In genomic region chr2:74011246-74011645, GRCh38 we compare ENCODE assay signal across 15 cellular contexts. TPM values are rescaled to one million over a fixed set of nuclear protein-coding genes. Genes with fewer than 3 reads are reported as not detected.
A peak's percentile ranks its signal among the peaks of the same experiment; 100 is the strongest.
DNase-seq lines count a peak whose midpoint lies in the region; ATAC-seq and TF ChIP-seq lines count a peak whose summit lies in the region.
"Had no signal": no experiment of that assay in that cellular context is flagged by ENCODE, and none has a peak within 500 bp of the region (broad histone marks: within the 10 kb centered on the region; RNA-seq: fewer than 3 reads in every experiment).

No MANE protein-coding gene starts in this region.

- no peak overlapping the region for H3K27ac Mint-ChIP-seq in activated CD8-positive, alpha-beta memory T cell treated with anti-CD3 and anti-CD28 coated beads, Interleukin-2, amount 10 ng/mL, durations not matched to agents 7 days and 5 days
- peak overlapping the region; percentile 23 for H3K27ac Mint-ChIP-seq in central memory CD8-positive, alpha-beta T cell (ENCODE audit: low read depth)
- peak overlapping the region; percentile 43 for H3K27ac Mint-ChIP-seq in mesothelial cell of epicardium

- no peak overlapping the region for H3K4me3 Mint-ChIP-seq in activated CD8-positive, alpha-beta memory T cell treated with anti-CD3 and anti-CD28 coated beads, Interleukin-2, amount 10 ng/mL, durations not matched to agents 7 days and 5 days
- H3K4me3 Mint-ChIP-seq in central memory CD8-positive, alpha-beta T cell, result no peak overlapping the region
- H3K4me3 Mint-ChIP-seq in mesothelial cell of epicardium, result no peak overlapping the region
- H3K4me3 Mint-ChIP-seq: CD8-positive, alpha-beta memory T cell had no signal

- peaks cover 2% of the 10 kb centered on the region for H3K4me1 Mint-ChIP-seq in activated CD8-positive, alpha-beta memory T cell treated with anti-CD3 and anti-CD28 coated beads, Interleukin-2, amount 10 ng/mL, durations not matched to agents 7 days and 5 days
- H3K4me1 Mint-ChIP-seq in central memory CD8-positive, alpha-beta T cell, result peaks cover 21% of the 10 kb centered on the region
- H3K4me1 Mint-ChIP-seq in mesothelial cell of epicardium, result peaks cover 52% of the 10 kb centered on the region

- H3K36me3 Mint-ChIP-seq in activated CD8-positive, alpha-beta memory T cell treated with anti-CD3 and anti-CD28 coated beads, Interleukin-2, amount 10 ng/mL, durations not matched to agents 7 days and 5 days, result no peaks in the 10 kb centered on the region
- H3K36me3 Mint-ChIP-seq in central memory CD8-positive, alpha-beta T cell (ENCODE audit: insufficient read depth), result peaks cover 7% of the 10 kb centered on the region
- no peaks in the 10 kb centered on the region for H3K36me3 Mint-ChIP-seq in mesothelial cell of epicardium

- no peak for TF ChIP-seq CTCF in mesothelial cell of epicardium (IDR thresholded peaks at IDR 0.05; ENCODE audit: unreplicated experiment)

- CTCF ChIA-PET in activated CD8-positive, alpha-beta memory T cell treated with anti-CD3 and anti-CD28 coated beads, Interleukin-2, amount 10 ng/mL, durations not matched to agents 7 days and 5 days (lab: Charles Lee), result interaction anchor here (0.7 kb wide), 1 partner anchor 250 kb away, joined by 3 read pairs; no protein-coding TSS in a partner anchor

- peak; percentile 22 for DNase-seq in activated CD8-positive, alpha-beta memory T cell treated with anti-CD3 and anti-CD28 coated beads, Interleukin-2, amount 50 U/mL, for 48 hours
- DNase-seq in activated CD8-positive, alpha-beta memory T cell treated with anti-CD3 and anti-CD28 coated beads, Interleukin-2, amount 10 ng/mL, durations not matched to agents 7 days and 5 days, result no peak
- no peak for DNase-seq in central memory CD8-positive, alpha-beta T cell (ENCODE audit: low spot score in 2 of 2)
- no peak for DNase-seq in mesothelial cell of epicardium (ENCODE audit: low spot score in 2 of 2, unreplicated experiment in 2 of 2)
- peak; percentile 31 for DNase-seq in ureter (ENCODE audit: low spot score)
- no peak for DNase-seq in activated CD4-positive, alpha-beta T cell treated with anti-CD3 and anti-CD28 coated beads for 48 hours
- DNase-seq: CD8-positive, alpha-beta memory T cell; DMS53; KG1; MV-4-11; NCI-H1694 treated with DMSO at 0.1 percent for 48 hours; NK-92 treated with Interleukin-12 subunit alpha and Interleukin-12 subunit beta, amount 100 ng/mL, for 24 hours; Right ventricle myocardium superior had no signal

- H3K9me3 Mint-ChIP-seq in activated CD8-positive, alpha-beta memory T cell treated with anti-CD3 and anti-CD28 coated beads, Interleukin-2, amount 10 ng/mL, durations not matched to agents 7 days and 5 days (ENCODE audit: low read depth), result no peaks in the 10 kb centered on the region
- no peaks in the 10 kb centered on the region for H3K9me3 Mint-ChIP-seq in central memory CD8-positive, alpha-beta T cell
- H3K9me3 Mint-ChIP-seq in mesothelial cell of epicardium, result no peaks in the 10 kb centered on the region
- H3K9me3 Mint-ChIP-seq: CD8-positive, alpha-beta memory T cell had no signal

- ATAC-seq in activated CD8-positive, alpha-beta memory T cell treated with anti-CD3 and anti-CD28 coated beads, Interleukin-2, amount 10 ng/mL, durations not matched to agents 7 days and 5 days, result no peak
- no peak for ATAC-seq in central memory CD8-positive, alpha-beta T cell (replicated peaks; ENCODE audit: extremely low read depth, poor library complexity, severe bottlenecking)
- ATAC-seq in GM21367 (IDR thresholded peaks at IDR 0.05; ENCODE audit: unreplicated experiment) (no peak), HG02798 (IDR thresholded peaks at IDR 0.05; ENCODE audit: poor library complexity, unreplicated experiment) (no peak)

- no peaks in the 10 kb centered on the region for H3K27me3 Mint-ChIP-seq in activated CD8-positive, alpha-beta memory T cell treated with anti-CD3 and anti-CD28 coated beads, Interleukin-2, amount 10 ng/mL, durations not matched to agents 7 days and 5 days
- no peaks in the 10 kb centered on the region for H3K27me3 Mint-ChIP-seq in central memory CD8-positive, alpha-beta T cell
- H3K27me3 Mint-ChIP-seq in mesothelial cell of epicardium (ENCODE audit: low read depth), result no peaks in the 10 kb centered on the region
- H3K27me3 Mint-ChIP-seq: CD8-positive, alpha-beta memory T cell had no signal

RNA-seq across cellular contexts. Expression of gene TET3, which starts 26.5 kb away (rescaled TPM):
- 10 to 100 TPM; 12.7 to 13.7 TPM for total RNA-seq in activated CD8-positive, alpha-beta memory T cell treated with anti-CD3 and anti-CD28 coated beads, Interleukin-2, amount 10 ng/mL, durations not matched to agents 7 days and 5 days
- 39.6 to 42.6 TPM (median 41.2 TPM) in 3 replicates for total RNA-seq in mesothelial cell of epicardium
- total RNA-seq in ureter, result 28.7 TPM

Comparison
In these comparisons a context has a peak if more than half of its experiments do, and no peak if none do; other contexts are left out.
1. DNase-seq: peak in activated CD8-positive, alpha-beta memory T cell treated with anti-CD3 and anti-CD28 coated beads, Interleukin-2, amount 50 U/mL, for 48 hours (single experiment) and ureter (single experiment); none in activated CD8-positive, alpha-beta memory T cell treated with anti-CD3 and anti-CD28 coated beads, Interleukin-2, amount 10 ng/mL, durations not matched to agents 7 days and 5 days (single experiment), central memory CD8-positive, alpha-beta T cell (0 of 2), mesothelial cell of epicardium (0 of 2) and activated CD4-positive, alpha-beta T cell treated with anti-CD3 and anti-CD28 coated beads for 48 hours (single experiment).